ENCODE assay signal across 1 cellular context in genomic region chr11:78196661-78197091, GRCh38.
TF ChIP-seq lines count a peak whose summit lies in the region.

No MANE protein-coding gene starts in this region.

TF ChIP-seq in HepG2, 621 proteins besides CTCF, POLR2A, EP300 and RAD21:
- TF ChIP-seq HOXA3 (CRISPR knock-in tag; IDR thresholded peaks at IDR 0.05) (0 out of 2 replicates have a peak, but pooled peaks have one; percentile 5), HNRNPL (IDR thresholded peaks at IDR 0.05; ENCODE audit: low read depth, low read length) (0 out of 2 replicates have a peak, but pooled peaks have one; percentile 35)
- TF ChIP-seq, protein P1, sequence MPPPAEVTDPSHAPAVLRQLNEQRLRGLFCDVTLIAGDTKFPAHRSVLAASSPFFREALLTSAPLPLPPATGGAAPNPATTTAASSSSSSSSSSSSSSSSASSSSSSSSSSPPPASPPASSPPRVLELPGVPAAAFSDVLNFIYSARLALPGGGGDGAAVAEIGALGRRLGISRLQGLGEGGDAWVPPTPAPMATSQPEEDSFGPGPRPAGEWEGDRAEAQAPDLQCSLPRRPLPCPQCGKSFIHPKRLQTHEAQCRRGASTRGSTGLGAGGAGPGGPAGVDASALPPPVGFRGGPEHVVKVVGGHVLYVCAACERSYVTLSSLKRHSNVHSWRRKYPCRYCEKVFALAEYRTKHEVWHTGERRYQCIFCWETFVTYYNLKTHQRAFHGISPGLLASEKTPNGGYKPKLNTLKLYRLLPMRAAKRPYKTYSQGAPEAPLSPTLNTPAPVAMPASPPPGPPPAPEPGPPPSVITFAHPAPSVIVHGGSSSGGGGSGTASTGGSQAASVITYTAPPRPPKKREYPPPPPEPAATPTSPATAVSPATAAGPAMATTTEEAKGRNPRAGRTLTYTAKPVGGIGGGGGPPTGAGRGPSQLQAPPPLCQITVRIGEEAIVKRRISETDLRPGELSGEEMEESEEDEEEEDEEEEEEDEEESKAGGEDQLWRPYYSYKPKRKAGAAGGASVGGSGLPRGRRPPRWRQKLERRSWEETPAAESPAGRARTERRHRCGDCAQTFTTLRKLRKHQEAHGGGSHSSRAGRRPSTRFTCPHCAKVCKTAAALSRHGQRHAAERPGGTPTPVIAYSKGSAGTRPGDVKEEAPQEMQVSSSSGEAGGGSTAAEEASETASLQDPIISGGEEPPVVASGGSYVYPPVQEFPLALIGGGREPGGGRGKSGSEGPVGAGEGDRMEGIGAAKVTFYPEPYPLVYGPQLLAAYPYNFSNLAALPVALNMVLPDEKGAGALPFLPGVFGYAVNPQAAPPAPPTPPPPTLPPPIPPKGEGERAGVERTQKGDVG (CRISPR knock-in tag; IDR thresholded peaks at IDR 0.05; ENCODE audit: borderline replicate concordance): no peak
TF ChIP-seq in HepG2: peak in this region for 2.
